Comparison of ENCODE assay signal across 13 cellular contexts in genomic region chr16:84614075-84614474, GRCh38. TPM values are rescaled to one million over a fixed set of nuclear protein-coding genes. Genes with fewer than 3 reads are reported as not detected.
DNase-seq lines count a peak whose midpoint lies in the region; ATAC-seq, FAIRE-seq and TF ChIP-seq lines count a peak whose summit lies in the region.
"Had no signal": no experiment of that assay in that cellular context is flagged by ENCODE, and none has a peak within 500 bp of the region (broad histone marks: within the 10 kb centered on the region; RNA-seq: fewer than 3 reads in every experiment).

No MANE protein-coding gene starts in this region.

- no peak for TF ChIP-seq EP300 in transverse colon (IDR thresholded peaks at IDR 0.05; ENCODE audit: low read depth)

- TF ChIP-seq POLR2A in transverse colon (IDR thresholded peaks at IDR 0.05), result no peak

- DNase-seq in activated T-cell treated with anti-CD3 and anti-CD28 coated beads, Interleukin-2, amount 50 U/mL, for 4 hours, result no peak
- DNase-seq in activated T-cell treated with anti-CD3 and anti-CD28 coated beads for 4 hours (no peak), mesenchymal stem cell (peak; percentile 62), transverse colon (no peak), COLO829 (ENCODE audit: low spot score) (no peak), pancreas (no peak)
- DNase-seq: activated CD4-positive, alpha-beta T cell treated with anti-CD3 and anti-CD28 coated beads for 48 hours; HCEC 1CT; NCI-H345; SIG-M5 had no signal

- no peak overlapping the region for H2AK5ac ChIP-seq in mesenchymal stem cell (ENCODE audit: low read length, severe bottlenecking)

- H3K14ac ChIP-seq in mesenchymal stem cell (ENCODE audit: low read length in 2 of 2), result no peak overlapping the region

- in situ Hi-C loops in transverse colon (cut with MboI; ENCODE audit: low pct_ligation_motif_present in 1 of 4, low pct_unique_long_range_greater_than_20kb in 1 of 4, low sequenced_read_pairs in 3 of 4), result no loop called here

- ATAC-seq in activated T-cell treated with anti-CD3 and anti-CD28 coated beads, Interleukin-2, amount 50 U/mL, for 4 hours, result no peak
- no peak for ATAC-seq in activated T-helper 17 cell treated with anti-CD3 and anti-CD28 coated beads, Interleukin-2, amount 50 U/mL, for 72 hours (replicated peaks)
- no peak for ATAC-seq in HG02588 (IDR thresholded peaks at IDR 0.05; ENCODE audit: unreplicated experiment)
- ATAC-seq in pancreas, result no peak

- no peak overlapping the region for H3K27ac ChIP-seq in mesenchymal stem cell (ENCODE audit: low read length, poor library complexity, severe bottlenecking)
- H3K27ac ChIP-seq in transverse colon, result peak overlapping the region; percentile 26 to 64 (median 54)
- H3K27ac ChIP-seq in pancreas, result no peak overlapping the region
- H3K27ac ChIP-seq: prostate gland had no signal

- H3K9me3 ChIP-seq in mesenchymal stem cell (ENCODE audit: control insufficient read depth, low read length), result no peaks in the 10 kb centered on the region
- no peaks in the 10 kb centered on the region for H3K9me3 ChIP-seq in transverse colon
- no peaks in the 10 kb centered on the region for H3K9me3 ChIP-seq in pancreas
- H3K9me3 ChIP-seq: prostate gland had no signal

- no peaks in the 10 kb centered on the region for H3K9me3 Mint-ChIP-seq in activated T-cell treated with anti-CD3 and anti-CD28 coated beads, Interleukin-2, amount 50 U/mL, for 4 hours
- no peaks in the 10 kb centered on the region for H3K9me3 Mint-ChIP-seq in activated T-helper 17 cell treated with anti-CD3 and anti-CD28 coated beads, Interleukin-2, amount 50 U/mL, for 72 hours

- H3K4me3 ChIP-seq in mesenchymal stem cell (ENCODE audit: insufficient read depth in 1 of 2, low read depth in 1 of 2, low read length in 2 of 2), result peak overlapping the region in 1 of 2 experiments; percentile 47
- no peak overlapping the region for H3K4me3 ChIP-seq in transverse colon
- H3K4me3 ChIP-seq in pancreas, result no peak overlapping the region
- H3K4me3 ChIP-seq: prostate gland had no signal

- no peak overlapping the region for H3K23ac ChIP-seq in mesenchymal stem cell (ENCODE audit: low read length in 2 of 2)

- H3K36me3 Mint-ChIP-seq in activated T-cell treated with anti-CD3 and anti-CD28 coated beads, Interleukin-2, amount 50 U/mL, for 4 hours (ENCODE audit: insufficient read depth), result peaks cover 32% of the 10 kb centered on the region
- H3K36me3 Mint-ChIP-seq in activated T-helper 17 cell treated with anti-CD3 and anti-CD28 coated beads, Interleukin-2, amount 50 U/mL, for 72 hours (ENCODE audit: low read depth), result peaks cover 85% of the 10 kb centered on the region

- H4K91ac ChIP-seq in mesenchymal stem cell (ENCODE audit: low read length), result no peak overlapping the region

- TF ChIP-seq CTCF in transverse colon (IDR thresholded peaks at IDR 0.05) (no peak), pancreas (IDR thresholded peaks at IDR 0.05) (no peak)

- H4K8ac ChIP-seq in mesenchymal stem cell (ENCODE audit: low read length), result no peak overlapping the region

- H3K27ac Mint-ChIP-seq in activated T-helper 17 cell treated with anti-CD3 and anti-CD28 coated beads, Interleukin-2, amount 50 U/mL, for 72 hours, result peak overlapping the region; percentile 97

- intact Hi-C loops in transverse colon (cut with DNase I; ENCODE audit: low total_unique reads), result no loop called here
- intact Hi-C loops in pancreas (cut with DNase I), result no loop called here

- no peak overlapping the region for H2BK5ac ChIP-seq in mesenchymal stem cell (ENCODE audit: low read depth, low read length, poor library complexity, severe bottlenecking)

- no peak overlapping the region for H3K4ac ChIP-seq in mesenchymal stem cell (ENCODE audit: low read depth in 1 of 2, low read length in 2 of 2)

- H3K4me3 Mint-ChIP-seq in activated T-cell treated with anti-CD3 and anti-CD28 coated beads, Interleukin-2, amount 50 U/mL, for 4 hours, result peak overlapping the region; percentile 67
- H3K4me3 Mint-ChIP-seq in activated T-helper 17 cell treated with anti-CD3 and anti-CD28 coated beads, Interleukin-2, amount 50 U/mL, for 72 hours, result peak overlapping the region; percentile 91

- H3K4me1 ChIP-seq in mesenchymal stem cell (ENCODE audit: control insufficient read depth, insufficient read depth, low read depth, low read length) (peaks cover 32% of the 10 kb centered on the region), transverse colon (peaks cover 10 to 53% (median 33%) of the 10 kb centered on the region in 4 donors), pancreas (peaks cover 0 to 15% (median 0%) of the 10 kb centered on the region in 3 donors)

- peak overlapping the region; percentile 73 for H3K9ac ChIP-seq in mesenchymal stem cell (ENCODE audit: low read length)

- 78% methylated on average over 12 of the region's 12 CpGs for WGBS in mesenchymal stem cell
- WGBS in transverse colon (ENCODE audit: low coverage in 1 of 2), 2 donors, result 51 to 68% methylated on average over 9 to 12 of the region's 12 CpGs
- WGBS in pancreas, 2 donors, result 82 to 83% methylated on average over 12 of the region's 12 CpGs

- no peak for FAIRE-seq in pancreas (lab: Jason Lieb, UNC)

- peaks cover 78% of the 10 kb centered on the region for H3K4me1 Mint-ChIP-seq in activated T-cell treated with anti-CD3 and anti-CD28 coated beads, Interleukin-2, amount 50 U/mL, for 4 hours (ENCODE audit: low read depth)
- H3K4me1 Mint-ChIP-seq in activated T-helper 17 cell treated with anti-CD3 and anti-CD28 coated beads, Interleukin-2, amount 50 U/mL, for 72 hours, result peaks cover 58% of the 10 kb centered on the region

- H3K79me1 ChIP-seq in mesenchymal stem cell (replicated peaks; ENCODE audit: low read length, poor library complexity, severe bottlenecking), result peaks cover 12% of the 10 kb centered on the region

- no peaks in the 10 kb centered on the region for H3K27me3 Mint-ChIP-seq in activated T-cell treated with anti-CD3 and anti-CD28 coated beads, Interleukin-2, amount 50 U/mL, for 4 hours (ENCODE audit: low read depth)
- H3K27me3 Mint-ChIP-seq in activated T-helper 17 cell treated with anti-CD3 and anti-CD28 coated beads, Interleukin-2, amount 50 U/mL, for 72 hours, result no peaks in the 10 kb centered on the region

- H2AFZ ChIP-seq in mesenchymal stem cell (ENCODE audit: low read depth, low read length), result no peak overlapping the region

- H3K18ac ChIP-seq in mesenchymal stem cell (ENCODE audit: low read depth in 1 of 2, low read length in 2 of 2), result peak overlapping the region; percentile 16 to 68

- no peak overlapping the region for H3K4me2 ChIP-seq in mesenchymal stem cell (ENCODE audit: low read length, poor library complexity, severe bottlenecking)

- H3K27me3 ChIP-seq in mesenchymal stem cell (ENCODE audit: control insufficient read depth in 1 of 2, insufficient read depth in 1 of 2, low read length in 2 of 2), result no peaks in the 10 kb centered on the region
- H3K27me3 ChIP-seq in transverse colon, result no peaks in the 10 kb centered on the region
- no peaks in the 10 kb centered on the region for H3K27me3 ChIP-seq in pancreas

- no peak overlapping the region for H2BK120ac ChIP-seq in mesenchymal stem cell (ENCODE audit: low read depth, low read length)

- peaks cover 26 to 37% of the 10 kb centered on the region in 2 experiments for H3K36me3 ChIP-seq in mesenchymal stem cell (ENCODE audit: control insufficient read depth in 1 of 2, insufficient read depth in 2 of 2, low read depth in 1 of 2, low read length in 2 of 2)
- no peaks in the 10 kb centered on the region for H3K36me3 ChIP-seq in transverse colon
- H3K36me3 ChIP-seq in pancreas, result no peaks in the 10 kb centered on the region
- H3K36me3 ChIP-seq: prostate gland had no signal

- no peak overlapping the region for H2BK15ac ChIP-seq in mesenchymal stem cell (ENCODE audit: low read depth, poor library complexity, severe bottlenecking)

- peak overlapping the region; percentile 23 to 47 for H2BK12ac ChIP-seq in mesenchymal stem cell (ENCODE audit: low read length in 2 of 2)

RNA-seq across cellular contexts. Expression of gene COTL1, which starts 3.8 kb away (rescaled TPM):
- 100 to 1,000 TPM; 209 to 331 (median 274) TPM for total RNA-seq in activated T-cell treated with anti-CD3 and anti-CD28 coated beads, Interleukin-2, amount 50 U/mL, for 4 hours
- total RNA-seq in activated T-helper 17 cell treated with anti-CD3 and anti-CD28 coated beads, Interleukin-2, amount 50 U/mL, for 72 hours, result 100 to 1,000 TPM; 250 to 505 TPM
- 264 TPM for polyA plus RNA-seq in mesenchymal stem cell (2013, experiment 1 of 2)
- polyA plus RNA-seq in mesenchymal stem cell (2013, experiment 2 of 2), result 251 TPM
- total RNA-seq in transverse colon (10 to 100 TPM; 31.1 to 78.9 (median 47.9) TPM), pancreas (10 to 100 TPM in 5 of 6 donors, 1 to 10 TPM in 1; 6.8 to 44.3 (median 19.1) TPM)
- polyA plus RNA-seq in pancreas, result 10 to 100 TPM; 14.8 to 23.3 TPM

RNA-seq across cellular contexts. Expression of gene KLHL36, which starts 34.2 kb away (rescaled TPM):
- 10 to 100 TPM; 28.9 to 32.1 (median 31.0) TPM for total RNA-seq in activated T-cell treated with anti-CD3 and anti-CD28 coated beads, Interleukin-2, amount 50 U/mL, for 4 hours
- 10 to 100 TPM; 52.3 to 65.5 TPM for total RNA-seq in activated T-helper 17 cell treated with anti-CD3 and anti-CD28 coated beads, Interleukin-2, amount 50 U/mL, for 72 hours
- polyA plus RNA-seq in mesenchymal stem cell (2013, experiment 1 of 2), result 19.3 TPM
- 18.4 TPM for polyA plus RNA-seq in mesenchymal stem cell (2013, experiment 2 of 2)
- total RNA-seq in transverse colon, result 10 to 100 TPM; 38.0 to 75.5 (median 66.7) TPM
- total RNA-seq in pancreas, result 10 to 100 TPM; 24.6 to 41.5 (median 27.4) TPM
- 10 to 100 TPM; 18.1 to 18.7 TPM for polyA plus RNA-seq in pancreas

Comparison
In these comparisons a context has a peak if more than half of its experiments do, and no peak if none do; other contexts are left out.
1. H3K27ac ChIP-seq: peak in transverse colon (4 of 4); none in mesenchymal stem cell (single experiment) and pancreas (0 of 4).